In genomic region chr15:92306662-92307061, GRCh38 we compare ENCODE assay signal across 11 cellular contexts.
A peak's percentile ranks its signal among the peaks of the same experiment; 100 is the strongest.
DNase-seq lines count a peak whose midpoint lies in the region; ATAC-seq, FAIRE-seq and TF ChIP-seq lines count a peak whose summit lies in the region.
"Had no signal": no experiment of that assay in that cellular context is flagged by ENCODE, and none has a peak within 500 bp of the region (broad histone marks: within the 10 kb centered on the region; RNA-seq: fewer than 3 reads in every experiment).

No MANE protein-coding gene starts in this region.

- POLR2A ChIA-PET in A549 (lab: Yijun Ruan, JAX): no interaction called here

- peaks cover 3% of the 10 kb centered on the region for H3K27me3 ChIP-seq in foreskin keratinocyte

- ATAC-seq in A549: peak; percentile 77 to 79; a peak in 5 of 6 replicates
- ATAC-seq in foreskin keratinocyte: peak; percentile 48
- ATAC-seq in HG03442 (IDR thresholded peaks at IDR 0.05; ENCODE audit: unreplicated experiment): no peak
- no peak for ATAC-seq in HG03457 (IDR thresholded peaks at IDR 0.05; ENCODE audit: unreplicated experiment)

- peak; percentile 40 to 59 for DNase-seq in A549 (ENCODE audit: low read depth in 1 of 2, low spot score in 1 of 2)
- DNase-seq in ELF-1 (ENCODE audit: low read depth, low spot score): peak; percentile 50
- peak; percentile 20 for DNase-seq in NCI-H524 treated with DMSO at 0.1 percent for 48 hours (lab: John Stamatoyannopoulos, UW)
- DNase-seq in foreskin keratinocyte: peak in 1 of 2 donors; percentile 9
- DNase-seq in NCI-H187 (lab: John Stamatoyannopoulos, UW): no peak
- DNase-seq in NCI-H2107 (lab: John Stamatoyannopoulos, UW): no peak
- DNase-seq: activated T-cell treated with anti-CD3 and anti-CD28 coated beads for 4 hours, sigmoid colon, T-helper 1 cell had no signal

- no peak for TF ChIP-seq POLR2A in A549 (IDR thresholded peaks at IDR 0.05; ENCODE audit: low read length)

- TF ChIP-seq EP300 in A549 (IDR thresholded peaks at IDR 0.05): no peak

- TF ChIP-seq RAD21 in A549 (conservative IDR thresholded peaks at IDR 0.05 in 1 of 2, IDR thresholded peaks at IDR 0.05 in 1 of 2): no peak

- FAIRE-seq in A549 (lab: Jason Lieb, UNC): peak; percentile 23

- CTCF ChIA-PET in A549 (lab: Yijun Ruan, JAX): interaction anchor here (0.7 kb wide), 1 partner anchor 409 kb away, joined by 3 read pairs; no protein-coding TSS in a partner anchor

- no peak overlapping the region for H3K4me2 ChIP-seq in A549

- no peaks in the 10 kb centered on the region for H3K4me1 ChIP-seq in A549
- no peaks in the 10 kb centered on the region for H3K4me1 ChIP-seq in foreskin keratinocyte
- H3K4me1 ChIP-seq: sigmoid colon had no signal

- TF ChIP-seq CTCF in A549 (IDR thresholded peaks at IDR 0.05): no peak
- peak; percentile 34 for TF ChIP-seq CTCF in foreskin keratinocyte (conservative IDR thresholded peaks at IDR 0.05)

- peaks cover 2% of the 10 kb centered on the region; the same call in 1 of the 3 replicates for H3K9me3 ChIP-seq in A549
- H3K9me3 ChIP-seq: sigmoid colon had no signal

- H3K27ac ChIP-seq in A549 (no peak overlapping the region), foreskin keratinocyte (no peak overlapping the region)
- H3K27ac ChIP-seq: sigmoid colon had no signal

- under 1% methylated on average over 4 of the region's 4 CpGs for WGBS in A549 (ENCODE audit: missing lambda C conversion rate)

- no peak overlapping the region for H3K4me3 ChIP-seq in A549
- H3K4me3 ChIP-seq: sigmoid colon had no signal

TF ChIP-seq in A549, 52 proteins besides CTCF, POLR2A, EP300 and RAD21:
- TF ChIP-seq PBX3 (IDR thresholded peaks at IDR 0.05): no peak
- no peak for TF ChIP-seq BHLHE40 (IDR thresholded peaks at IDR 0.05; ENCODE audit: low read depth, low read length)
- no peak for TF ChIP-seq CEBPB (IDR thresholded peaks at IDR 0.05)
- TF ChIP-seq RCOR1 (IDR thresholded peaks at IDR 0.05; ENCODE audit: low read depth, low read length): no peak
- TF ChIP-seq REST (IDR thresholded peaks at IDR 0.05): no peak
- TF ChIP-seq MYC (IDR thresholded peaks at IDR 0.05; ENCODE audit: borderline replicate concordance, low read length): no peak
- TF ChIP-seq JUN (IDR thresholded peaks at IDR 0.05): no peak

Comparison
In these comparisons a context has a peak if more than half of its experiments do, and no peak if none do; other contexts are left out.
1. ATAC-seq: peak in A549 (2 of 2) and foreskin keratinocyte (single experiment); none in HG03442 (single experiment) and HG03457 (single experiment).
2. DNase-seq: peak in A549 (2 of 2), ELF-1 (single experiment) and NCI-H524 treated with DMSO at 0.1 percent for 48 hours (single experiment); none in NCI-H187 (0 of 2) and NCI-H2107 (single experiment).